8 cellular contexts compared by ENCODE assay signal in genomic region chr10:95693331-95693667, GRCh38. TPM values are rescaled to one million over a fixed set of nuclear protein-coding genes. Genes with fewer than 3 reads are reported as not detected.
DNase-seq lines count a peak whose midpoint lies in the region; ATAC-seq and TF ChIP-seq lines count a peak whose summit lies in the region.

No MANE protein-coding gene starts in this region.

- peak overlapping the region; percentile 95 to 96 for H3K4me3 ChIP-seq in foreskin fibroblast (ENCODE audit: low read depth in 1 of 2, low read length in 2 of 2)
- peak overlapping the region; percentile 94 for H3K4me3 ChIP-seq in rectal smooth muscle tissue (ENCODE audit: low read length)

- intact Hi-C loops in activated CD4-positive, alpha-beta T cell treated with anti-CD3 and anti-CD28 coated beads for 36 hours (cut with DNase I, micrococcal nuclease) = loop anchor here (1.0 to 10.0 kb wide), 6 partner anchors 37 to 1991 kb away; partner anchors contain the start of genes ALDH18A1 (in 2 of the 2), FRA10AC1 (in 2 of the 2), CC2D2B (in 1 of the 2) and TM9SF3 (in 1 of the 2)

- peaks cover under 1% of the 10 kb centered on the region for H3K27me3 Mint-ChIP-seq in activated CD4-positive, alpha-beta T cell treated with anti-CD3 and anti-CD28 coated beads for 36 hours
- H3K27me3 Mint-ChIP-seq in T-helper 2 cell treated with Interferon-gamma antibody and Interleukin-4, amounts not matched to agents 5 μg/mL and 100 μg/mL, for 36 hours (ENCODE audit: low read depth) = no peaks in the 10 kb centered on the region

- peak overlapping the region; percentile 82 for H3K27ac ChIP-seq in rectal smooth muscle tissue (ENCODE audit: low read depth, low read length)

- peaks cover 37% of the 10 kb centered on the region for H3K4me1 Mint-ChIP-seq in activated CD4-positive, alpha-beta T cell treated with anti-CD3 and anti-CD28 coated beads for 36 hours
- H3K4me1 Mint-ChIP-seq in T-helper 2 cell treated with Interferon-gamma antibody and Interleukin-4, amounts not matched to agents 5 μg/mL and 100 μg/mL, for 36 hours (ENCODE audit: low read depth) = peaks cover 40% of the 10 kb centered on the region

- peak overlapping the region; percentile 98 for H3K4me3 Mint-ChIP-seq in activated CD4-positive, alpha-beta T cell treated with anti-CD3 and anti-CD28 coated beads for 36 hours
- H3K4me3 Mint-ChIP-seq in T-helper 2 cell treated with Interferon-gamma antibody and Interleukin-4, amounts not matched to agents 5 μg/mL and 100 μg/mL, for 36 hours = peak overlapping the region; percentile 96

- CTCF ChIA-PET in activated CD4-positive, alpha-beta T cell treated with anti-CD3 and anti-CD28 coated beads for 36 hours (lab: Charles Lee) = interaction anchor here (0.6 to 3.6 kb wide), 37 partner anchors 9 to 647 kb away, joined by 3 to 107 read pairs (median 3); partner anchors contain the start of genes ALDH18A1 and CCNJ

- no peak for ATAC-seq in activated CD4-positive, alpha-beta T cell treated with anti-CD3 and anti-CD28 coated beads for 36 hours
- no peak for ATAC-seq in HG03469 (IDR thresholded peaks at IDR 0.05; ENCODE audit: unreplicated experiment)

- H3K27me3 ChIP-seq in rectal smooth muscle tissue (ENCODE audit: control insufficient read depth, insufficient read depth, low read length) = no peaks in the 10 kb centered on the region

- POLR2A ChIA-PET in activated CD4-positive, alpha-beta T cell treated with anti-CD3 and anti-CD28 coated beads for 36 hours (lab: Charles Lee) = interaction anchor here (0.6 to 1.0 kb wide), 3 partner anchors 16 to 437 kb away, joined by 3 to 4 read pairs (median 4); partner anchors contain the start of gene ZNF518A

- no peaks in the 10 kb centered on the region for H3K9me3 Mint-ChIP-seq in activated CD4-positive, alpha-beta T cell treated with anti-CD3 and anti-CD28 coated beads for 36 hours (ENCODE audit: low read depth)
- H3K9me3 Mint-ChIP-seq in T-helper 2 cell treated with Interferon-gamma antibody and Interleukin-4, amounts not matched to agents 5 μg/mL and 100 μg/mL, for 36 hours = peaks cover 8% of the 10 kb centered on the region

- H3K9ac ChIP-seq in rectal smooth muscle tissue (ENCODE audit: low read length) = peak overlapping the region; percentile 76

- no peak for TF ChIP-seq CTCF in foreskin fibroblast (IDR thresholded peaks at IDR 0.05; ENCODE audit: low read depth, low read length)

- H3K27ac Mint-ChIP-seq in activated CD4-positive, alpha-beta T cell treated with anti-CD3 and anti-CD28 coated beads for 36 hours = peak overlapping the region; percentile 92
- peak overlapping the region; percentile 94 for H3K27ac Mint-ChIP-seq in T-helper 2 cell treated with Interferon-gamma antibody and Interleukin-4, amounts not matched to agents 5 μg/mL and 100 μg/mL, for 36 hours

- no peaks in the 10 kb centered on the region for H3K36me3 ChIP-seq in rectal smooth muscle tissue (ENCODE audit: control insufficient read depth, insufficient read depth, low read length)

- DNase-seq in activated CD4-positive, alpha-beta T cell treated with anti-CD3 and anti-CD28 coated beads for 36 hours = no peak
- no peak for DNase-seq in activated CD4-positive, alpha-beta T cell treated with anti-CD3 and anti-CD28 coated beads, Interleukin-2, amount 50 U/mL, for 4 hours
- DNase-seq in T-helper 2 cell treated with Interferon-gamma antibody and Interleukin-4, amounts not matched to agents 5 μg/mL and 100 μg/mL, for 36 hours (ENCODE audit: low spot score) = no peak
- no peak for DNase-seq in foreskin fibroblast
- DNase-seq in stimulated activated CD4-positive, alpha-beta T cell treated with anti-CD3 and anti-CD28 coated beads, Interleukin-15, amount 100 ng/mL, for 24 hours = no peak
- no peak for DNase-seq in NOMO-1 treated with DMSO at 0.1 percent for 48 hours (lab: John Stamatoyannopoulos, UW; ENCODE audit: unreplicated experiment)

- H3K36me3 Mint-ChIP-seq in activated CD4-positive, alpha-beta T cell treated with anti-CD3 and anti-CD28 coated beads for 36 hours (ENCODE audit: low read depth) = peaks cover 26% of the 10 kb centered on the region
- peaks cover 38% of the 10 kb centered on the region for H3K36me3 Mint-ChIP-seq in T-helper 2 cell treated with Interferon-gamma antibody and Interleukin-4, amounts not matched to agents 5 μg/mL and 100 μg/mL, for 36 hours (ENCODE audit: low read depth)

- H3K4me1 ChIP-seq in rectal smooth muscle tissue (ENCODE audit: control insufficient read depth, insufficient read depth, low read length) = peaks cover 7% of the 10 kb centered on the region

RNA-seq across cellular contexts. Expression of gene TCTN3, which starts 0.4 kb away (rescaled TPM):
- 10 to 100 TPM; 19.4 to 20.0 TPM for total RNA-seq in activated CD4-positive, alpha-beta T cell treated with anti-CD3 and anti-CD28 coated beads for 36 hours

RNA-seq across cellular contexts. Expression of gene ALDH18A1, which starts 36.8 kb away (rescaled TPM):
- total RNA-seq in activated CD4-positive, alpha-beta T cell treated with anti-CD3 and anti-CD28 coated beads for 36 hours = 100 to 1,000 TPM; 117 to 120 TPM
